ENCODE assay signal across 33 cellular contexts in the genomic region with DNA sequence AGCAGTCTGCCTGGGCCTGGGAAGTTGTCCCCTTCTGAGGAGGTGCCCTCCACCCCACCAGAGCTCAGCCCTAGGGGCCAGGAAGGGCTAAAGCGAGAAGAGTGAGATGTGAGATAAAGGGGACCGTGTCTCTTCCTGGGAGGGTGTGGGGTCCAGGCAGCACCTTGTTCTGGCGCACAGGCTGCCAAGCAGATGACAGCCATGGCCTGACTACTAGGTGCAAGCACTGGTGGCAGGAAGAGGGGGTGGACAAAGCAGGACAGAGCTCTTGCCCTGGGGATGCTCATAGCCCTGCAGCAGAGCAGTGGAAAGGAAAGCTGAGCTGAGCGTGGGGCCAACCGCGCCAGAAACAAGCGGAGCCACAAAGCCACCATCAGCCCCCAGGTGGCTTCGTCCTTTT. TPM values are rescaled to one million over a fixed set of nuclear protein-coding genes. Genes with fewer than 3 reads are reported as not detected.
DNase-seq lines count a peak whose midpoint lies in the region; TF ChIP-seq lines count a peak whose summit lies in the region.
"Had no signal": no experiment of that assay in that cellular context is flagged by ENCODE, and none has a peak within 500 bp of the region (broad histone marks: within the 10 kb centered on the region; RNA-seq: fewer than 3 reads in every experiment).

No MANE protein-coding gene starts in this region.

- H3K27me3 ChIP-seq in suprapubic skin (peaks cover 8% of the 10 kb centered on the region), mesendoderm (ENCODE audit: insufficient read depth, low read length, poor library complexity) (no peaks in the 10 kb centered on the region)

- no peak overlapping the region for H3K4me2 ChIP-seq in mesendoderm (ENCODE audit: low read length)

- H3K4me3 ChIP-seq in lower leg skin (ENCODE audit: low read depth, poor library complexity, severe bottlenecking) (no peak overlapping the region), suprapubic skin (peak overlapping the region; percentile 42), mesendoderm (ENCODE audit: low read length) (no peak overlapping the region)
- H3K4me3 ChIP-seq: dorsolateral prefrontal cortex, psoas muscle, transverse colon had no signal

- no peak overlapping the region for H2BK120ac ChIP-seq in mesendoderm (ENCODE audit: low read depth, low read length)

- intact Hi-C loops in lower leg skin (cut with DNase I; ENCODE audit: low total_unique reads): no loop called here

- H4K5ac ChIP-seq in mesendoderm (ENCODE audit: low read length): no peak overlapping the region

- H3K4me3 Mint-ChIP-seq in activated T-cell treated with anti-CD3 and anti-CD28 coated beads, Interleukin-2, amount 50 U/mL, for 24 hours: no peak overlapping the region
- H3K4me3 Mint-ChIP-seq in chondrocyte (ENCODE audit: unreplicated experiment): no peak overlapping the region
- H3K4me3 Mint-ChIP-seq: activated CD4-positive, alpha-beta T cell treated with anti-CD3 and anti-CD28 coated beads for 36 hours; activated T-cell treated with anti-CD3 and anti-CD28 coated beads, Interleukin-2, amount 50 U/mL, for 4 hours; CD14-positive monocyte; immature natural killer cell had no signal

- H3K79me2 ChIP-seq in mesendoderm (ENCODE audit: control insufficient read depth, insufficient read depth, low read length): no peaks in the 10 kb centered on the region

- no peak for TF ChIP-seq POLR2A in lower leg skin (IDR thresholded peaks at IDR 0.05)
- TF ChIP-seq POLR2A in suprapubic skin (IDR thresholded peaks at IDR 0.05): no peak

- no peak overlapping the region for H3K4ac ChIP-seq in mesendoderm (ENCODE audit: low read depth, low read length)

- no peak overlapping the region for H2BK5ac ChIP-seq in mesendoderm (ENCODE audit: low read length)

- no peaks in the 10 kb centered on the region for H3K79me1 ChIP-seq in mesendoderm (ENCODE audit: low read length)

- peaks cover 81% of the 10 kb centered on the region for H3K4me1 ChIP-seq in suprapubic skin
- peaks cover 3% of the 10 kb centered on the region for H3K4me1 ChIP-seq in mesendoderm (ENCODE audit: control insufficient read depth, low read depth, low read length)
- H3K4me1 ChIP-seq: psoas muscle had no signal

- DNase-seq in activated T-cell treated with anti-CD3 and anti-CD28 coated beads, Interleukin-2, amount 50 U/mL, for 24 hours: peak; percentile 13
- no peak for DNase-seq in activated T-cell treated with anti-CD3 and anti-CD28 coated beads, Interleukin-2, amount 50 U/mL, for 1 hour
- DNase-seq in chondrocyte (ENCODE audit: low spot score) (peak; percentile 63), lower leg skin (ENCODE audit: low spot score in 2 of 2) (peak; percentile 12 to 79), suprapubic skin (ENCODE audit: low spot score in 2 of 2) (peak in 1 of 2 donors; percentile 46), mesendoderm (no peak), T-helper 9 cell (no peak), HCEC 1CT (no peak)
- DNase-seq: activated CD4-positive, alpha-beta T cell treated with anti-CD3 and anti-CD28 coated beads for 36 hours; activated T-cell treated with anti-CD3 and anti-CD28 coated beads, Interleukin-2, amount 50 U/mL, for 4 hours; cerebellar nuclear complex; DND-41; GF-D8; hippocampal formation; immature natural killer cell; NCI-H146; NCI-H2107; NCI-H345; psoas muscle; SIG-M5; stimulated activated CD4-positive, alpha-beta T cell treated with anti-CD3 and anti-CD28 coated beads, Interleukin-4, amount 100 ng/mL, for 1 hour; SW 1271; T1000; transverse colon had no signal

- H3K23ac ChIP-seq in mesendoderm (ENCODE audit: low read length): no peak overlapping the region

- no peaks in the 10 kb centered on the region for H3K9me3 Mint-ChIP-seq in activated T-cell treated with anti-CD3 and anti-CD28 coated beads, Interleukin-2, amount 50 U/mL, for 24 hours
- H3K9me3 Mint-ChIP-seq in chondrocyte (ENCODE audit: low read depth): no peaks in the 10 kb centered on the region
- H3K9me3 Mint-ChIP-seq: activated T-cell treated with anti-CD3 and anti-CD28 coated beads, Interleukin-2, amount 50 U/mL, for 4 hours; immature natural killer cell had no signal

- no peaks in the 10 kb centered on the region for H3K9me3 ChIP-seq in suprapubic skin
- H3K9me3 ChIP-seq: neutrophil, psoas muscle, transverse colon had no signal

- no peak overlapping the region for H3K18ac ChIP-seq in mesendoderm (ENCODE audit: low read length)

- H3K56ac ChIP-seq in mesendoderm (ENCODE audit: low read length): no peak overlapping the region

- H4K8ac ChIP-seq in mesendoderm (ENCODE audit: low read depth, low read length): no peak overlapping the region

- H3K27ac Mint-ChIP-seq in activated T-cell treated with anti-CD3 and anti-CD28 coated beads, Interleukin-2, amount 50 U/mL, for 24 hours: no peak overlapping the region
- no peak overlapping the region for H3K27ac Mint-ChIP-seq in chondrocyte (ENCODE audit: unreplicated experiment)
- H3K27ac Mint-ChIP-seq: activated CD4-positive, alpha-beta T cell treated with anti-CD3 and anti-CD28 coated beads for 36 hours; immature natural killer cell had no signal

- 46 to 71% methylated on average over 8 of the region's 8 CpGs for WGBS in lower leg skin, 2 donors
- 57% methylated on average over 7 of the region's 8 CpGs for WGBS in suprapubic skin
- WGBS in mesendoderm (ENCODE audit: extremely low coverage, insufficient coverage, low lambda C conversion rate): no CpG with 5 or more reads among the region's 8 CpGs

- TF ChIP-seq EP300 in suprapubic skin (IDR thresholded peaks at IDR 0.05): no peak

- H3K27ac ChIP-seq in suprapubic skin (peak overlapping the region; percentile 3), mesendoderm (ENCODE audit: low read depth, low read length) (no peak overlapping the region)
- H3K27ac ChIP-seq: dorsolateral prefrontal cortex, neutrophil, psoas muscle, transverse colon, VCaP had no signal

- no peak overlapping the region for H3K9ac ChIP-seq in mesendoderm (ENCODE audit: low read length)

- no peak overlapping the region for H2AK5ac ChIP-seq in mesendoderm (ENCODE audit: low read length)

- peaks cover 31% of the 10 kb centered on the region for H3K27me3 Mint-ChIP-seq in activated T-cell treated with anti-CD3 and anti-CD28 coated beads, Interleukin-2, amount 50 U/mL, for 24 hours
- peaks cover 4% of the 10 kb centered on the region for H3K27me3 Mint-ChIP-seq in chondrocyte (ENCODE audit: low read depth)

- H3K36me3 ChIP-seq in suprapubic skin (no peaks in the 10 kb centered on the region), mesendoderm (ENCODE audit: control insufficient read depth, insufficient read depth, low read length) (no peaks in the 10 kb centered on the region)
- H3K36me3 ChIP-seq: neutrophil, transverse colon had no signal

- no peaks in the 10 kb centered on the region for H3K36me3 Mint-ChIP-seq in activated T-cell treated with anti-CD3 and anti-CD28 coated beads, Interleukin-2, amount 50 U/mL, for 24 hours (ENCODE audit: low read depth)
- H3K36me3 Mint-ChIP-seq in chondrocyte (ENCODE audit: low read depth): no peaks in the 10 kb centered on the region
- H3K36me3 Mint-ChIP-seq: immature natural killer cell had no signal

- peaks cover 12% of the 10 kb centered on the region for H3K4me1 Mint-ChIP-seq in activated T-cell treated with anti-CD3 and anti-CD28 coated beads, Interleukin-2, amount 50 U/mL, for 24 hours (ENCODE audit: low read depth)
- peaks cover 8% of the 10 kb centered on the region for H3K4me1 Mint-ChIP-seq in chondrocyte (ENCODE audit: low read depth)

- no peak overlapping the region for H2BK15ac ChIP-seq in mesendoderm (replicated peaks; ENCODE audit: low read depth)

- TF ChIP-seq CTCF in chondrocyte (IDR thresholded peaks at IDR 0.05): no peak
- TF ChIP-seq CTCF in lower leg skin (IDR thresholded peaks at IDR 0.05): no peak
- TF ChIP-seq CTCF in suprapubic skin (IDR thresholded peaks at IDR 0.05): no peak

RNA-seq across cellular contexts. Expression of gene PAK6, which starts 3.8 kb away (rescaled TPM):
- 0.37 to 0.41 TPM in 2 of 3 replicates, not detected in the other for total RNA-seq in chondrocyte
- total RNA-seq in lower leg skin: 10 to 100 TPM; 48.3 to 83.9 (median 70.4) TPM
- total RNA-seq in suprapubic skin: 100 to 1,000 TPM in 1 of 4 donors, 10 to 100 TPM in 3; 71.7 to 145 (median 79.2) TPM
- 5.8 TPM for polyA plus RNA-seq in mesendoderm (2013, experiment 1 of 2)
- polyA plus RNA-seq in mesendoderm (2013, experiment 2 of 2): 6.7 TPM
- total RNA-seq: left lobe of liver had no signal
- polyA plus RNA-seq: CD14-positive monocyte had no signal

RNA-seq across cellular contexts. Expression of gene ANKRD63, which starts 40.2 kb away (rescaled TPM):
- total RNA-seq in chondrocyte: 0.25 to 1.1 TPM in 2 of 3 replicates, not detected in the other
- total RNA-seq in lower leg skin: not detected
- total RNA-seq in suprapubic skin: not detected
- 0.04 TPM for polyA plus RNA-seq in mesendoderm (2013, experiment 1 of 2)
- 0.06 TPM for polyA plus RNA-seq in mesendoderm (2013, experiment 2 of 2)
- total RNA-seq: A172; activated CD4-positive, alpha-beta T cell treated with anti-CD3 and anti-CD28 coated beads for 36 hours; activated T-cell treated with anti-CD3 and anti-CD28 coated beads, Interleukin-2, amount 50 U/mL, for 4 hours; HT-29; left lobe of liver; myocyte; psoas muscle; transverse colon had no signal
- polyA plus RNA-seq: adipose tissue, CD14-positive monocyte, immature natural killer cell, psoas muscle had no signal

Comparison
In these comparisons a context has a peak if more than half of its experiments do, and no peak if none do; other contexts are left out.
1. DNase-seq: peak in activated T-cell treated with anti-CD3 and anti-CD28 coated beads, Interleukin-2, amount 50 U/mL, for 24 hours (single experiment), chondrocyte (single experiment) and lower leg skin (2 of 2); none in activated T-cell treated with anti-CD3 and anti-CD28 coated beads, Interleukin-2, amount 50 U/mL, for 1 hour (single experiment), mesendoderm (single experiment), T-helper 9 cell (single experiment) and HCEC 1CT (single experiment).
2. RNA of gene PAK6, which starts 3.8 kb away (total RNA-seq): 71.7 to 145 TPM in suprapubic skin and 48.3 to 83.9 TPM in lower leg skin; 0.37 to 0.41 TPM in chondrocyte; every median in the first group is over 10 times any median in the second.